Comparison of ENCODE assay signal across 8 cellular contexts in the genomic region with DNA sequence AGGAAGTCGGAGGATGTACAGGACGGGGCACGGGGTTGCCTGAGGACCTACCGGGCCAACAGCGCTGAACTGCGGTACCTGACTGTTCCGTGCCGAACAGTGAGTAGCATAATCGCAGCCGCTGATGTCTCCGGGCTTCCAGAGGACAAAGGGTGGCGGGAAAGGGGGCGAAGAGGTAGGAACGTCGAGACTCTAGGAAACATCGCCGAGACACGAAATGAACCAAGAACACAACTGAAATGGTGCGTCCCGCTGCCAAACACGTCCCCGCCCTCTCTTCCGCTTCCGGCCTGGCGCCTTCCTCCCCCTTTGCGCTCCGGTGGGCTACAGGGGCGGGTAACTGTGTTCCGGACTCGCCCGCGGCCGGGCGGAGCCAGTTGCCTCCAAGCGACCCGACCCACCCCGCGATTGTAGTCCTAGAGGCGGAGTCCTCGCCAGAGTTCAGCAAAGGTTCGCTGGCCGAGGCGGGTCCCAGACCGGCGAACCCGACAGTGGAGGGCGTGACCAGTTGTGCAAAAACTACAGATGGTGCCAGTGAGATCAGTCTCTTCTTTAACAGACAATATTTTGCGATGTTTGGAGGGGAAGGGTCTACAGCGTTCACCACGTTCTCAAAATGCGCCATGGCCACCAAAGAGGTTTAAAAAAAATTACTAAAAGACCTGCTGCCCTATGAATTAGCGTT. TPM values are rescaled to one million over a fixed set of nuclear protein-coding genes. Genes with fewer than 3 reads are reported as not detected.
A peak's percentile ranks its signal among the peaks of the same experiment; 100 is the strongest.
DNase-seq lines count a peak whose midpoint lies in the region; ATAC-seq, FAIRE-seq and TF ChIP-seq lines count a peak whose summit lies in the region.

A gene (minus strand): TSS at position 257 of the 685 bp plus-strand sequence. CDS start 54 bp downstream, at position 203.

- POLR2A ChIA-PET in endothelial cell of umbilical vein (lab: Charles Lee), result no interaction called here

- no peaks in the 10 kb centered on the region for H4K20me1 ChIP-seq in OCI-LY3 (ENCODE audit: insufficient read depth, low read length)
- H4K20me1 ChIP-seq in endothelial cell of umbilical vein (replicated peaks; ENCODE audit: control insufficient read depth, extremely low read depth, insufficient read depth, low read length), result no peaks in the 10 kb centered on the region

- H3K79me2 ChIP-seq in OCI-LY3 (ENCODE audit: low read length) (peaks cover 26% of the 10 kb centered on the region), endothelial cell of umbilical vein (ENCODE audit: control insufficient read depth, insufficient read depth, low read length) (peaks cover 12% of the 10 kb centered on the region)

- H3K9ac ChIP-seq in OCI-LY3 (ENCODE audit: low read length), result peak within 1 kb of the TSS; percentile 86
- peak within 1 kb of the TSS; percentile 94 for H3K9ac ChIP-seq in endothelial cell of umbilical vein (replicated peaks; ENCODE audit: extremely low read depth, insufficient read depth, low read length)

- peaks cover 9% of the 10 kb centered on the region for H3K36me3 ChIP-seq in OCI-LY3 (replicated peaks; ENCODE audit: low read depth, low read length)
- H3K36me3 ChIP-seq in endothelial cell of umbilical vein (ENCODE audit: control insufficient read depth in 2 of 2, extremely low read depth in 1 of 2, insufficient read depth in 2 of 2, low read length in 2 of 2), result no peaks in the 10 kb centered on the region

- peak; percentile 88 for FAIRE-seq in endothelial cell of umbilical vein (lab: Jason Lieb, UNC)

- no peaks in the 10 kb centered on the region for H3K9me1 ChIP-seq in endothelial cell of umbilical vein (replicated peaks; ENCODE audit: control insufficient read depth, extremely low read depth, insufficient read depth, low read length)

- H2AFZ ChIP-seq in OCI-LY3 (ENCODE audit: low read depth, low read length), result peak within 1 kb of the TSS; percentile 96
- peak within 1 kb of the TSS; percentile 93 for H2AFZ ChIP-seq in endothelial cell of umbilical vein (ENCODE audit: low read depth, low read length)

- TF ChIP-seq CTCF in OCI-LY3 (IDR thresholded peaks at IDR 0.05; ENCODE audit: low read depth, low read length) (no peak), endothelial cell of umbilical vein (IDR thresholded peaks at IDR 0.05; ENCODE audit: extremely low read depth in 1 of 2, insufficient read depth in 1 of 2, low read depth in 1 of 2, low read length in 2 of 2) (no peak)

- intact Hi-C loops in endothelial cell of umbilical vein (cut with micrococcal nuclease), result loop anchor here (1.0 to 10.0 kb wide), 6 partner anchors 18 to 1736 kb away; a partner anchor contains a TSS

- H3K27me3 ChIP-seq in OCI-LY3 (ENCODE audit: low read depth, low read length) (no peaks in the 10 kb centered on the region), endothelial cell of umbilical vein (ENCODE audit: control insufficient read depth in 2 of 2, insufficient read depth in 2 of 2, low read length in 2 of 2) (no peaks in the 10 kb centered on the region)

- H3K9me3 ChIP-seq in OCI-LY3 (ENCODE audit: insufficient read depth, low read length) (no peaks in the 10 kb centered on the region), endothelial cell of umbilical vein (replicated peaks; ENCODE audit: control insufficient read depth, insufficient read depth, low read length) (no peaks in the 10 kb centered on the region)

- peak; percentile 88 for TF ChIP-seq POLR2A in endothelial cell of umbilical vein (IDR thresholded peaks at IDR 0.05; ENCODE audit: low read depth, low read length)

- H3K27ac ChIP-seq in OCI-LY3 (ENCODE audit: low read length), result peak within 1 kb of the TSS; percentile 55
- peak within 1 kb of the TSS; percentile 75 for H3K27ac ChIP-seq in endothelial cell of umbilical vein (ENCODE audit: insufficient read depth, low read depth, low read length)

- DNase-seq in D341Med (ENCODE audit: low spot score) (peak; percentile 95), HuH-7 (ENCODE audit: low spot score) (peak; percentile 78), endothelial cell of umbilical vein (ENCODE audit: low read depth, low spot score) (peak; percentile 93), middle frontal gyrus (ENCODE audit: extremely low spot score, low spot score) (peak; percentile 92)
- peak; percentile 98 for DNase-seq in activated CD8-positive, alpha-beta memory T cell treated with anti-CD3 and anti-CD28 coated beads, Interleukin-2, amount 50 U/mL, for 48 hours
- peak; percentile 93 to 95 for DNase-seq in stimulated activated CD8-positive, alpha-beta memory T cell treated with anti-CD3 and anti-CD28 coated beads, Interleukin-2, amount 100 ng/mL, for 48 hours (ENCODE audit: low read depth in 2 of 2)

- H3K4me3 ChIP-seq in OCI-LY3 (ENCODE audit: low read length) (peak within 1 kb of the TSS; percentile 84), endothelial cell of umbilical vein (replicated peaks in 1 of 3; ENCODE audit: insufficient read depth in 1 of 3, low read depth in 1 of 3, low read length in 3 of 3) (peak within 1 kb of the TSS; percentile 71 to 91 (median 77))

- ATAC-seq in GM21515 (IDR thresholded peaks at IDR 0.05; ENCODE audit: unreplicated experiment), result peak; percentile 97

- dilution Hi-C loops in endothelial cell of umbilical vein (cut with MboI; ENCODE audit: extremely low pct_ligation_motif_present, low sequenced_read_pairs), result no loop called here

- peaks cover 12% of the 10 kb centered on the region for H3K4me1 ChIP-seq in OCI-LY3 (ENCODE audit: low read length)
- H3K4me1 ChIP-seq in endothelial cell of umbilical vein (ENCODE audit: control insufficient read depth, extremely low read depth, insufficient read depth, low read length), result peaks cover 6% of the 10 kb centered on the region

- CTCF ChIA-PET in endothelial cell of umbilical vein (lab: Charles Lee), result no interaction called here

- H3K4me2 ChIP-seq in OCI-LY3 (ENCODE audit: low read length), result peak within 1 kb of the TSS; percentile 99
- H3K4me2 ChIP-seq in endothelial cell of umbilical vein (ENCODE audit: insufficient read depth, low read length), result peak within 1 kb of the TSS; percentile 87

- BruUV-seq in endothelial cell of umbilical vein (replicated peaks; lab: Mats Ljungman, UMichigan), result no TSS peak

TF ChIP-seq in endothelial cell of umbilical vein, 7 proteins besides CTCF, POLR2A, EP300 and RAD21:
- TF ChIP-seq MYC (IDR thresholded peaks at IDR 0.05; ENCODE audit: low read depth, low read length), result no peak
- peak; percentile 94 for TF ChIP-seq POLR2AphosphoS5 (IDR thresholded peaks at IDR 0.05; ENCODE audit: insufficient read depth, low read depth, low read length)
TF ChIP-seq in endothelial cell of umbilical vein: peak in this region for 1.

RNA-seq across cellular contexts. Expression of the gene that starts here (rescaled TPM):
- total RNA-seq in endothelial cell of umbilical vein, result 17.8 and 19.9 TPM in 2 replicates
- 5.7 and 7.6 TPM in 2 replicates for polyA plus RNA-seq in endothelial cell of umbilical vein
- polyA plus RNA-seq in endothelial cell of umbilical vein (2011; cell fraction: cytosol; rRNA removed), result 14.0 and 16.2 TPM in 2 replicates
- polyA plus RNA-seq in endothelial cell of umbilical vein (2011; cell fraction: nucleus; rRNA removed), result 19.3 and 23.2 TPM in 2 replicates
- 15.8 and 22.2 TPM in 2 replicates for polyA plus RNA-seq in endothelial cell of umbilical vein (2012)
- 2.5 and 3.5 TPM in 2 replicates for polyA minus RNA-seq in endothelial cell of umbilical vein
- 3.8 TPM for polyA minus RNA-seq in endothelial cell of umbilical vein (2011; cell fraction: cytosol; rRNA and poly(A)+ RNA removed)
- 6.1 and 7.8 TPM in 2 replicates for polyA minus RNA-seq in endothelial cell of umbilical vein (2011; cell fraction: nucleus; rRNA and poly(A)+ RNA removed)

Comparison
In these comparisons a context has a peak if more than half of its experiments do, and no peak if none do; other contexts are left out.
1. Peak in every context shown above with its lines: DNase-seq, ATAC-seq, H3K4me3 ChIP-seq and H3K27ac ChIP-seq.